ENCODE assay signal across 19 cellular contexts in the genomic region with DNA sequence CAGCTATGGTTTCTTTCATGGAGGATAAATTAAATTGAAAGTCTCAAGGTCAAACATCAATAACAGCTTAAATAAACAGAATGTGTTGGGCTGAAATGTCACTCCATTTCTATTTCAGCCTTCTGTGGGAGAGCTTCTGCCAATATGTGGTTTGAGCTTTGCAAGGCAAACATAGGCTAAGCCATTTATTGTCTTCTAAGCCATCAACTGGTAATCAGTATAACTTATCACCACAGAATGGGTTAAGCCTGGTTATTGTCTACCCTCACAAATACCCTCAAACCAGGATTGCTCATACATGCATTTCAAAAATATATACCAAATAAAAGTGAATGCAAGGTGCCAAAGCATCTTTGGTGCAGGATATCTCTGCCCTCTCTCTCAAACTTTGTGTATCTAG. TPM values are rescaled to one million over a fixed set of nuclear protein-coding genes. Genes with fewer than 3 reads are reported as not detected.
DNase-seq lines count a peak whose midpoint lies in the region; ATAC-seq and TF ChIP-seq lines count a peak whose summit lies in the region.
"Had no signal": no experiment of that assay in that cellular context is flagged by ENCODE, and none has a peak within 500 bp of the region (broad histone marks: within the 10 kb centered on the region; RNA-seq: fewer than 3 reads in every experiment).

No MANE protein-coding gene starts in this region.

- no peak overlapping the region for H3K4ac ChIP-seq in IMR-90 (ENCODE audit: low read depth, low read length)
- H3K4ac ChIP-seq in mesendoderm (ENCODE audit: low read depth, low read length): no peak overlapping the region

- DNase-seq in NCI-H82 (lab: John Stamatoyannopoulos, UW): peak; percentile 61
- DNase-seq in NCI-H82 treated with DMSO at 0.1 percent for 48 hours (lab: John Stamatoyannopoulos, UW; ENCODE audit: unreplicated experiment): no peak
- DNase-seq in DMS53 (lab: John Stamatoyannopoulos, UW): peak; percentile 82
- DNase-seq in IMR-90: no peak
- DNase-seq in SHP77 treated with DMSO at 0.1 percent for 48 hours (lab: John Stamatoyannopoulos, UW): peak; percentile 44
- no peak for DNase-seq in NCI-H69 (lab: John Stamatoyannopoulos, UW)
- DNase-seq in mesendoderm: no peak
- DNase-seq: C1 segment of cervical spinal cord; CD4-positive, alpha-beta memory T cell; DMS79; EL; GDM1; GM23248; H7; HCEC 1CT had no signal

- H3K4me2 ChIP-seq in IMR-90 (ENCODE audit: low read depth, low read length) (no peak overlapping the region), mesendoderm (ENCODE audit: low read length) (no peak overlapping the region)

- H3K4me3 ChIP-seq in IMR-90 (ENCODE audit: insufficient read depth, low read depth, low read length): no peak overlapping the region
- no peak overlapping the region for H3K4me3 ChIP-seq in mesendoderm (ENCODE audit: low read length)
- H3K4me3 ChIP-seq: GM12878, GM23248 had no signal

- H3K18ac ChIP-seq in IMR-90 (ENCODE audit: low read depth, low read length) (no peak overlapping the region), mesendoderm (ENCODE audit: low read length) (no peak overlapping the region)

- no peak for TF ChIP-seq CTCF in IMR-90 (conservative IDR thresholded peaks at IDR 0.05; ENCODE audit: low read depth, low read length)

- H4K8ac ChIP-seq in IMR-90 (ENCODE audit: low read depth in 2 of 2, low read length in 2 of 2): no peak overlapping the region
- no peak overlapping the region for H4K8ac ChIP-seq in mesendoderm (ENCODE audit: low read depth, low read length)

- no peaks in the 10 kb centered on the region for H3K27me3 ChIP-seq in IMR-90 (ENCODE audit: control insufficient read depth, insufficient read depth, low read length)
- H3K27me3 ChIP-seq in mesendoderm (ENCODE audit: insufficient read depth, low read length, poor library complexity): no peaks in the 10 kb centered on the region

- ATAC-seq in IMR-90 (ENCODE audit: low read depth) (no peak), HG02840 (IDR thresholded peaks at IDR 0.05; ENCODE audit: low FRiP score, unreplicated experiment) (no peak)

- H3K4me1 ChIP-seq in IMR-90 (ENCODE audit: control insufficient read depth, insufficient read depth, low read length) (peaks cover 2% of the 10 kb centered on the region), mesendoderm (ENCODE audit: control insufficient read depth, low read depth, low read length) (no peaks in the 10 kb centered on the region)
- H3K4me1 ChIP-seq: Caco-2 had no signal

- no TSS peak for BruUV-seq in IMR-90 (replicated peaks; lab: Mats Ljungman, UMichigan)

- H3K9me1 ChIP-seq in IMR-90 (ENCODE audit: insufficient read depth, low read length): peaks cover 10% of the 10 kb centered on the region

- no peaks in the 10 kb centered on the region for H4K20me1 ChIP-seq in IMR-90 (ENCODE audit: insufficient read depth, low read length)

- dilution Hi-C loops in IMR-90 (cut with HindIII; ENCODE audit: low sequenced_read_pairs, unreplicated experiment): no loop called here

- no peak overlapping the region for H2AK9ac ChIP-seq in IMR-90 (replicated peaks; ENCODE audit: low read depth, low read length, poor library complexity)

- in situ Hi-C loops in IMR-90 (cut with MboI; ENCODE audit: low sequenced_read_pairs): no loop called here

- H2BK5ac ChIP-seq in IMR-90 (ENCODE audit: low read depth, low read length, poor library complexity, severe bottlenecking): no peak overlapping the region
- H2BK5ac ChIP-seq in mesendoderm (ENCODE audit: low read length): no peak overlapping the region

- H2AK5ac ChIP-seq in IMR-90 (ENCODE audit: low read depth, low read length): no peak overlapping the region
- no peak overlapping the region for H2AK5ac ChIP-seq in mesendoderm (ENCODE audit: low read length)

- H4K91ac ChIP-seq in IMR-90 (ENCODE audit: insufficient read depth, low read depth, low read length): no peak overlapping the region

- H3K36me3 ChIP-seq in IMR-90 (ENCODE audit: control insufficient read depth, insufficient read depth, low read length) (no peaks in the 10 kb centered on the region), mesendoderm (ENCODE audit: control insufficient read depth, insufficient read depth, low read length) (no peaks in the 10 kb centered on the region)

- CTCF ChIA-PET in IMR-90 (lab: Yijun Ruan, JAX): interaction anchor here (0.6 to 2.0 kb wide), 2 partner anchors 9 to 47 kb away, joined by 5 to 6 read pairs; no protein-coding TSS in a partner anchor

- no peak for TF ChIP-seq POLR2A in IMR-90 (IDR thresholded peaks at IDR 0.05; ENCODE audit: low read depth, low read length)

- no peaks in the 10 kb centered on the region for H3K9me3 ChIP-seq in IMR-90 (ENCODE audit: control insufficient read depth, insufficient read depth, low read length)
- H3K9me3 ChIP-seq: Caco-2 had no signal

- no peak overlapping the region for H2BK15ac ChIP-seq in IMR-90 (ENCODE audit: low read depth, low read length)
- no peak overlapping the region for H2BK15ac ChIP-seq in mesendoderm (replicated peaks; ENCODE audit: low read depth)

- 0 out of 2 replicates have a peak overlapping the region, but pooled peaks have one; percentile 62 for H3K14ac ChIP-seq in IMR-90 (replicated peaks; ENCODE audit: low read depth, low read length)

- H2BK120ac ChIP-seq in IMR-90 (ENCODE audit: low read depth, low read length) (no peak overlapping the region), mesendoderm (ENCODE audit: low read depth, low read length) (no peak overlapping the region)

- H3K27ac ChIP-seq in IMR-90 (ENCODE audit: insufficient read depth, low read length): no peak overlapping the region
- H3K27ac ChIP-seq in mesendoderm (ENCODE audit: low read depth, low read length): no peak overlapping the region
- H3K27ac ChIP-seq: GM23248 had no signal

- peaks cover 3 to 15% of the 10 kb centered on the region in 2 experiments; a peak in 2 of 4 replicates for H3K79me1 ChIP-seq in IMR-90 (ENCODE audit: low read depth in 1 of 2, low read length in 2 of 2)
- H3K79me1 ChIP-seq in mesendoderm (ENCODE audit: low read length): no peaks in the 10 kb centered on the region

- H3K56ac ChIP-seq in IMR-90 (ENCODE audit: extremely low read depth, insufficient read depth, low read length) (no peak overlapping the region), mesendoderm (ENCODE audit: low read length) (no peak overlapping the region)

- no peak overlapping the region; the same call in 1 of the 2 replicates for H2BK20ac ChIP-seq in IMR-90 (ENCODE audit: low read depth, low read length)

- H3K79me2 ChIP-seq in mesendoderm (ENCODE audit: control insufficient read depth, insufficient read depth, low read length): no peaks in the 10 kb centered on the region

- H3K9ac ChIP-seq in IMR-90 (ENCODE audit: low read depth, low read length) (no peak overlapping the region), mesendoderm (ENCODE audit: low read length) (no peak overlapping the region)
- H3K9ac ChIP-seq: GM23248 had no signal

- TF ChIP-seq RAD21 in IMR-90 (IDR thresholded peaks at IDR 0.05; ENCODE audit: low read length): no peak

- POLR2A ChIA-PET in IMR-90 (lab: Charles Lee; ENCODE audit: unreplicated experiment): no interaction called here

- intact Hi-C loops in IMR-90 (cut with micrococcal nuclease): no loop called here

- H3K23ac ChIP-seq in IMR-90 (ENCODE audit: low read depth, low read length) (no peak overlapping the region), mesendoderm (ENCODE audit: low read length) (no peak overlapping the region)

- H4K5ac ChIP-seq in IMR-90 (ENCODE audit: low read depth, low read length) (no peak overlapping the region), mesendoderm (ENCODE audit: low read length) (no peak overlapping the region)

- H2AFZ ChIP-seq in IMR-90 (replicated peaks; ENCODE audit: low read length, poor library complexity): no peak overlapping the region
- H2AFZ ChIP-seq: GM23248 had no signal

TF ChIP-seq in IMR-90, 13 proteins besides CTCF, POLR2A, EP300 and RAD21:
- no peak for TF ChIP-seq RFX5 (IDR thresholded peaks at IDR 0.05; ENCODE audit: low read depth, low read length)
- TF ChIP-seq, protein P1, sequence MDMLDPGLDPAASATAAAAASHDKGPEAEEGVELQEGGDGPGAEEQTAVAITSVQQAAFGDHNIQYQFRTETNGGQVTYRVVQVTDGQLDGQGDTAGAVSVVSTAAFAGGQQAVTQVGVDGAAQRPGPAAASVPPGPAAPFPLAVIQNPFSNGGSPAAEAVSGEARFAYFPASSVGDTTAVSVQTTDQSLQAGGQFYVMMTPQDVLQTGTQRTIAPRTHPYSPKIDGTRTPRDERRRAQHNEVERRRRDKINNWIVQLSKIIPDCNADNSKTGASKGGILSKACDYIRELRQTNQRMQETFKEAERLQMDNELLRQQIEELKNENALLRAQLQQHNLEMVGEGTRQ (IDR thresholded peaks at IDR 0.05; ENCODE audit: low read depth, low read length): no peak
- TF ChIP-seq FOS (IDR thresholded peaks at IDR 0.05; ENCODE audit: low read depth, low read length): no peak
- no peak for TF ChIP-seq CHD1 (IDR thresholded peaks at IDR 0.05; ENCODE audit: low read depth, low read length)
- TF ChIP-seq CEBPB (IDR thresholded peaks at IDR 0.05; ENCODE audit: low read depth, low read length): no peak
- TF ChIP-seq RCOR1 (IDR thresholded peaks at IDR 0.05; ENCODE audit: insufficient replicate concordance, low read length): no peak
- no peak for TF ChIP-seq SMC3 (IDR thresholded peaks at IDR 0.05; ENCODE audit: low read depth, low read length)
- no peak for TF ChIP-seq NFE2L2 (IDR thresholded peaks at IDR 0.05; ENCODE audit: low read depth, low read length)
- no peak for TF ChIP-seq MXI1 (IDR thresholded peaks at IDR 0.05; ENCODE audit: borderline replicate concordance, low read depth, low read length)
- no peak for TF ChIP-seq BHLHE40 (IDR thresholded peaks at IDR 0.05; ENCODE audit: low read depth, low read length)

RNA-seq across cellular contexts. Expression of a gene that starts 52.7 kb away (rescaled TPM):
- total RNA-seq in IMR-90 (2012; rRNA removed): 16.1 and 16.4 TPM in 2 replicates
- polyA plus RNA-seq in IMR-90 (2012; rRNA removed): 4.5 and 4.7 TPM in 2 replicates
- 2.7 and 4.0 TPM in 2 replicates for polyA plus RNA-seq in IMR-90 (2012; cell fraction: cytosol; rRNA removed)
- polyA plus RNA-seq in IMR-90 (2012; cell fraction: nucleus; rRNA removed; ENCODE audit: low replicate concordance): 4.0 and 4.5 TPM in 2 replicates
- polyA plus RNA-seq in mesendoderm (2013, experiment 1 of 2): 0.11 TPM
- 0.11 TPM for polyA plus RNA-seq in mesendoderm (2013, experiment 2 of 2)
- total RNA-seq: CD4-positive, alpha-beta memory T cell; GM23248 had no signal
- polyA plus RNA-seq: BJ; CD4-positive, alpha-beta memory T cell; GM23248 had no signal

Comparison
In these comparisons a context has a peak if more than half of its experiments do, and no peak if none do; other contexts are left out.
1. DNase-seq: peak in NCI-H82 (single experiment), DMS53 (single experiment) and SHP77 treated with DMSO at 0.1 percent for 48 hours (single experiment); none in NCI-H82 treated with DMSO at 0.1 percent for 48 hours (single experiment), IMR-90 (single experiment), NCI-H69 (single experiment) and mesendoderm (single experiment).